Comparison of ENCODE assay signal across 9 cellular contexts in genomic region chr19:17829855-17830566, GRCh38. TPM values are rescaled to one million over a fixed set of nuclear protein-coding genes. Genes with fewer than 3 reads are reported as not detected.
DNase-seq lines count a peak whose midpoint lies in the region; ATAC-seq and TF ChIP-seq lines count a peak whose summit lies in the region.
"Had no signal": no experiment of that assay in that cellular context is flagged by ENCODE, and none has a peak within 500 bp of the region (broad histone marks: within the 10 kb centered on the region; RNA-seq: fewer than 3 reads in every experiment).

No MANE protein-coding gene starts in this region.

- no peak overlapping the region for H2AFZ ChIP-seq in osteoblast (ENCODE audit: low read length)

- no peaks in the 10 kb centered on the region for H3K27me3 Mint-ChIP-seq in effector memory CD8-positive, alpha-beta T cell

- peaks cover 4 to 10% of the 10 kb centered on the region in 2 donors for H3K4me1 Mint-ChIP-seq in effector memory CD8-positive, alpha-beta T cell (ENCODE audit: low read depth in 2 of 2)

- H3K79me2 ChIP-seq in osteoblast (ENCODE audit: insufficient read depth, low read length): no peaks in the 10 kb centered on the region

- DNase-seq in EH (ENCODE audit: low read depth) (peak; percentile 63), NCI-H2227 treated with DMSO at 0.1 percent for 48 hours (lab: John Stamatoyannopoulos, UW) (peak; percentile 78), osteoblast (ENCODE audit: insufficient read length, low spot score, missing footprints) (peak; percentile 65), medulla oblongata (ENCODE audit: extremely low spot score) (no peak)
- DNase-seq in effector memory CD8-positive, alpha-beta T cell: no peak
- no peak for DNase-seq in activated CD8-positive, alpha-beta memory T cell treated with anti-CD3 and anti-CD28 coated beads, Interleukin-2, amount 50 U/mL, for 48 hours
- DNase-seq in stimulated activated CD4-positive, alpha-beta T cell treated with anti-CD3 and anti-CD28 coated beads, Interleukin-4, amount 100 ng/mL, for 24 hours: no peak

- no peaks in the 10 kb centered on the region for H3K9me3 Mint-ChIP-seq in effector memory CD8-positive, alpha-beta T cell

- H3K4me3 Mint-ChIP-seq in effector memory CD8-positive, alpha-beta T cell: no peak overlapping the region

- no peak for TF ChIP-seq CTCF in osteoblast (IDR thresholded peaks at IDR 0.05; ENCODE audit: extremely low read depth, low read depth, low read length)

- no peaks in the 10 kb centered on the region for H3K9me3 ChIP-seq in osteoblast (ENCODE audit: low read depth, low read length)

- no peaks in the 10 kb centered on the region for H4K20me1 ChIP-seq in osteoblast (ENCODE audit: insufficient read depth, low read length)

- no peak for ATAC-seq in effector memory CD8-positive, alpha-beta T cell (replicated peaks)
- no peak for ATAC-seq in esophagus mucosa

- peak overlapping the region; percentile 9 to 64 for H3K27ac Mint-ChIP-seq in effector memory CD8-positive, alpha-beta T cell

- no peak overlapping the region for H3K4me2 ChIP-seq in osteoblast (ENCODE audit: insufficient read depth, low read length)

- no peaks in the 10 kb centered on the region for H3K27me3 ChIP-seq in osteoblast (ENCODE audit: insufficient read depth, low read length)

- H3K4me1 ChIP-seq in osteoblast (ENCODE audit: insufficient read depth, low read length): no peaks in the 10 kb centered on the region

- H3K27ac ChIP-seq in osteoblast (ENCODE audit: low read depth, low read length): no peak overlapping the region
- H3K27ac ChIP-seq: skin epidermis had no signal

- peaks cover 65% of the 10 kb centered on the region for H3K36me3 Mint-ChIP-seq in effector memory CD8-positive, alpha-beta T cell (ENCODE audit: insufficient read depth)

- H3K4me3 ChIP-seq in osteoblast (ENCODE audit: insufficient read depth, low read length): no peak overlapping the region
- H3K4me3 ChIP-seq: skin epidermis had no signal

- no peaks in the 10 kb centered on the region for H3K36me3 ChIP-seq in osteoblast (ENCODE audit: insufficient read depth, low read length)

RNA-seq across cellular contexts. Expression of gene INSL3, which starts 8.7 kb away (rescaled TPM):
- not detected in 2 replicates for total RNA-seq in osteoblast
- total RNA-seq in esophagus mucosa: not detected

RNA-seq across cellular contexts. Expression of gene JAK3, which starts 17.8 kb away (rescaled TPM):
- 1.8 and 2.4 TPM in 2 replicates for total RNA-seq in osteoblast
- total RNA-seq in esophagus mucosa: 2.0 TPM

RNA-seq across cellular contexts. Expression of gene RPL18A, which starts 29.7 kb away (rescaled TPM):
- 786 and 869 TPM in 2 replicates for total RNA-seq in osteoblast
- 2,571 TPM for total RNA-seq in esophagus mucosa

RNA-seq across cellular contexts. Expression of gene B3GNT3, which starts 35.1 kb away (rescaled TPM):
- total RNA-seq in osteoblast (not detected in 2 replicates), esophagus mucosa (19.4 TPM)

RNA-seq across cellular contexts. Expression of gene SLC5A5, which starts 41.7 kb away (rescaled TPM):
- under 0.01 TPM in 2 replicates for total RNA-seq in osteoblast
- not detected for total RNA-seq in esophagus mucosa

Comparison
In these comparisons a context has a peak if more than half of its experiments do, and no peak if none do; other contexts are left out.
1. DNase-seq: peak in EH (single experiment), NCI-H2227 treated with DMSO at 0.1 percent for 48 hours (single experiment) and osteoblast (single experiment); none in effector memory CD8-positive, alpha-beta T cell (0 of 3), activated CD8-positive, alpha-beta memory T cell treated with anti-CD3 and anti-CD28 coated beads, Interleukin-2, amount 50 U/mL, for 48 hours (single experiment), stimulated activated CD4-positive, alpha-beta T cell treated with anti-CD3 and anti-CD28 coated beads, Interleukin-4, amount 100 ng/mL, for 24 hours (single experiment) and medulla oblongata (single experiment).